ENCODE assay signal across 19 cellular contexts in genomic region chr5:125065114-125065513, GRCh38.
A peak's percentile ranks its signal among the peaks of the same experiment; 100 is the strongest.
DNase-seq lines count a peak whose midpoint lies in the region; ATAC-seq and TF ChIP-seq lines count a peak whose summit lies in the region.
"Had no signal": no experiment of that assay in that cellular context is flagged by ENCODE, and none has a peak within 500 bp of the region (broad histone marks: within the 10 kb centered on the region; RNA-seq: fewer than 3 reads in every experiment).

No MANE protein-coding gene starts in this region.

- CTCF ChIA-PET in HEK293 (lab: Yijun Ruan, JAX): no interaction called here

- no peaks in the 10 kb centered on the region for H3K27me3 ChIP-seq in neural progenitor cell
- H3K27me3 ChIP-seq: SJSA1 had no signal

- no peaks in the 10 kb centered on the region for H3K79me2 ChIP-seq in neural progenitor cell (ENCODE audit: low read depth)

- DNase-seq in NCI-H2107 (lab: John Stamatoyannopoulos, UW) (peak; percentile 9), neural progenitor cell (ENCODE audit: low spot score) (peak; percentile 33), omental fat pad (ENCODE audit: low spot score) (no peak)
- no peak for DNase-seq in stimulated activated naive B cell treated with anti-CD40 and anti-IgM and Interleukin-4, amounts not matched to agents 10 μg/mL and 1 μg/mL and 100 μg/mL, for 72 hours
- DNase-seq: activated CD4-positive, alpha-beta T cell treated with anti-CD3 and anti-CD28 coated beads for 36 hours; activated naive CD4-positive, alpha-beta T cell treated with anti-CD3 and anti-CD28 coated beads, Interleukin-2, amount 50 U/mL, for 16 hours; islet precursor cell; Kasumi-1; mesendoderm; NCI-H1930; stimulated activated CD4-positive, alpha-beta T cell treated with anti-CD3 and anti-CD28 coated beads, Interleukin-2, amount 100 ng/mL, for 48 hours had no signal

- ATAC-seq in SK-N-SH treated with all-trans-retinoic acid at 6 μM for 48 hours (peak; percentile 26; the same call in 1 of the 3 replicates), HG02973 (IDR thresholded peaks at IDR 0.05; ENCODE audit: unreplicated experiment) (no peak), HG03095 (IDR thresholded peaks at IDR 0.05; ENCODE audit: unreplicated experiment) (no peak), omental fat pad (ENCODE audit: low FRiP score) (no peak)
- no peak for ATAC-seq in stimulated activated naive B cell treated with anti-CD40 and anti-IgM and Interleukin-4, amounts not matched to agents 10 μg/mL and 1 μg/mL and 100 μg/mL, for 72 hours (replicated peaks)
- ATAC-seq: activated CD4-positive, alpha-beta T cell treated with anti-CD3 and anti-CD28 coated beads for 36 hours had no signal

- H4K20me1 ChIP-seq in neural progenitor cell (ENCODE audit: low read depth): no peaks in the 10 kb centered on the region

- H3K9ac ChIP-seq in neural progenitor cell: no peak overlapping the region

- peak overlapping the region; percentile 70 for H3K27ac Mint-ChIP-seq in neural progenitor cell
- H3K27ac Mint-ChIP-seq in stimulated activated naive B cell treated with anti-CD40 and anti-IgM and Interleukin-4, amounts not matched to agents 10 μg/mL and 1 μg/mL and 100 μg/mL, for 72 hours: no peak overlapping the region
- H3K27ac Mint-ChIP-seq: activated CD4-positive, alpha-beta T cell treated with anti-CD3 and anti-CD28 coated beads for 36 hours had no signal

- H3K4me1 ChIP-seq in HEK293 (ENCODE audit: control insufficient read depth, insufficient read depth, low read length): peaks cover 11% of the 10 kb centered on the region; the same call in 1 of the 2 replicates
- H3K4me1 ChIP-seq in neural progenitor cell: peaks cover 27% of the 10 kb centered on the region

- H3K9me3 Mint-ChIP-seq in neural progenitor cell: peaks cover 9% of the 10 kb centered on the region
- H3K9me3 Mint-ChIP-seq in stimulated activated naive B cell treated with anti-CD40 and anti-IgM and Interleukin-4, amounts not matched to agents 10 μg/mL and 1 μg/mL and 100 μg/mL, for 72 hours: peaks cover 3 to 6% of the 10 kb centered on the region in 2 donors

- no peak overlapping the region for H3K4me3 Mint-ChIP-seq in neural progenitor cell
- no peak overlapping the region for H3K4me3 Mint-ChIP-seq in stimulated activated naive B cell treated with anti-CD40 and anti-IgM and Interleukin-4, amounts not matched to agents 10 μg/mL and 1 μg/mL and 100 μg/mL, for 72 hours
- H3K4me3 Mint-ChIP-seq: activated CD4-positive, alpha-beta T cell treated with anti-CD3 and anti-CD28 coated beads for 36 hours had no signal

- H3K4me3 ChIP-seq in HEK293 (ENCODE audit: low read depth, low read length) (no peak overlapping the region), neural progenitor cell (no peak overlapping the region)
- H3K4me3 ChIP-seq: coronary artery, SJSA1, thoracic aorta had no signal

- H3K27ac ChIP-seq in HEK293 (ENCODE audit: extremely low read depth, low read depth, low read length) (no peak overlapping the region), neural progenitor cell (peak overlapping the region; percentile 55)
- H3K27ac ChIP-seq: coronary artery, epithelial cell of prostate, SJSA1, thoracic aorta had no signal

- peaks cover 37% of the 10 kb centered on the region for H3F3A ChIP-seq in neural progenitor cell (ENCODE audit: low read depth)

- peak overlapping the region; percentile 1 for H2AFZ ChIP-seq in neural progenitor cell (replicated peaks)

- H3K36me3 ChIP-seq in HEK293 (ENCODE audit: control insufficient read depth in 2 of 2, insufficient read depth in 1 of 2, low read length in 2 of 2) (no peaks in the 10 kb centered on the region), neural progenitor cell (no peaks in the 10 kb centered on the region)
- H3K36me3 ChIP-seq: SJSA1, thoracic aorta had no signal

- peak overlapping the region; percentile 53 for H3K4me2 ChIP-seq in neural progenitor cell

- H3K36me3 Mint-ChIP-seq in neural progenitor cell: peaks cover 3% of the 10 kb centered on the region
- H3K36me3 Mint-ChIP-seq in stimulated activated naive B cell treated with anti-CD40 and anti-IgM and Interleukin-4, amounts not matched to agents 10 μg/mL and 1 μg/mL and 100 μg/mL, for 72 hours: peaks cover 0 to 4% of the 10 kb centered on the region in 2 donors

- H3K9me3 ChIP-seq in HEK293 (ENCODE audit: control insufficient read depth, insufficient read depth, low read depth, low read length): no peaks in the 10 kb centered on the region
- H3K9me3 ChIP-seq in neural progenitor cell (ENCODE audit: low read depth): no peaks in the 10 kb centered on the region
- H3K9me3 ChIP-seq: SJSA1, thoracic aorta had no signal

- H3K4me1 Mint-ChIP-seq in neural progenitor cell: peaks cover 39% of the 10 kb centered on the region
- H3K4me1 Mint-ChIP-seq in stimulated activated naive B cell treated with anti-CD40 and anti-IgM and Interleukin-4, amounts not matched to agents 10 μg/mL and 1 μg/mL and 100 μg/mL, for 72 hours: no peaks in the 10 kb centered on the region
- H3K4me1 Mint-ChIP-seq: activated CD4-positive, alpha-beta T cell treated with anti-CD3 and anti-CD28 coated beads for 36 hours had no signal

- POLR2A ChIA-PET in HEK293 (lab: Yijun Ruan, JAX): no interaction called here

- H3K27me3 Mint-ChIP-seq in neural progenitor cell (ENCODE audit: insufficient read depth, low read depth): peaks cover 7% of the 10 kb centered on the region
- peaks cover 0 to 5% of the 10 kb centered on the region in 2 donors for H3K27me3 Mint-ChIP-seq in stimulated activated naive B cell treated with anti-CD40 and anti-IgM and Interleukin-4, amounts not matched to agents 10 μg/mL and 1 μg/mL and 100 μg/mL, for 72 hours
- H3K27me3 Mint-ChIP-seq: activated CD4-positive, alpha-beta T cell treated with anti-CD3 and anti-CD28 coated beads for 36 hours had no signal

- TF ChIP-seq CTCF in HEK293 (tag by site-specific recombination; IDR thresholded peaks at IDR 0.05): no peak
- TF ChIP-seq CTCF in neural progenitor cell (IDR thresholded peaks at IDR 0.05): no peak
- TF ChIP-seq CTCF in omental fat pad (IDR thresholded peaks at IDR 0.05): no peak

TF ChIP-seq in HEK293, 187 proteins besides CTCF, POLR2A, EP300 and RAD21 (continues in another document):
- TF ChIP-seq ZNF707 (tag by site-specific recombination; IDR thresholded peaks at IDR 0.05) (no peak), SP7 (tag by site-specific recombination; IDR thresholded peaks at IDR 0.05) (peak; percentile 86), FEZF1 (tag by site-specific recombination; IDR thresholded peaks at IDR 0.05) (peak; percentile 10; the same call in 1 of the 2 replicates), ZNF785 (tag by site-specific recombination; IDR thresholded peaks at IDR 0.05) (no peak), ZNF112 (tag by site-specific recombination; IDR thresholded peaks at IDR 0.05) (no peak)

TF ChIP-seq in SK-N-SH treated with all-trans-retinoic acid at 6 μM for 48 hours, 23 proteins besides CTCF, POLR2A, EP300 and RAD21 (continues in another document):
- no peak for TF ChIP-seq ZNF565 (CRISPR knock-in tag; conservative IDR thresholded peaks at IDR 0.05; ENCODE audit: low read depth)
- no peak for TF ChIP-seq ISL1 (CRISPR knock-in tag; IDR thresholded peaks at IDR 0.05)
- TF ChIP-seq PPARA (CRISPR knock-in tag; IDR thresholded peaks at IDR 0.05; ENCODE audit: borderline replicate concordance): no peak
- TF ChIP-seq ZC3H10 (CRISPR knock-in tag; IDR thresholded peaks at IDR 0.05): no peak
- no peak for TF ChIP-seq OSR1 (CRISPR knock-in tag; IDR thresholded peaks at IDR 0.05)
- TF ChIP-seq TOX (CRISPR knock-in tag; IDR thresholded peaks at IDR 0.05; ENCODE audit: borderline replicate concordance): no peak
- TF ChIP-seq ZFP3 (CRISPR knock-in tag; IDR thresholded peaks at IDR 0.05): no peak
- TF ChIP-seq RARB (CRISPR knock-in tag; IDR thresholded peaks at IDR 0.05): no peak
- TF ChIP-seq, protein P1, sequence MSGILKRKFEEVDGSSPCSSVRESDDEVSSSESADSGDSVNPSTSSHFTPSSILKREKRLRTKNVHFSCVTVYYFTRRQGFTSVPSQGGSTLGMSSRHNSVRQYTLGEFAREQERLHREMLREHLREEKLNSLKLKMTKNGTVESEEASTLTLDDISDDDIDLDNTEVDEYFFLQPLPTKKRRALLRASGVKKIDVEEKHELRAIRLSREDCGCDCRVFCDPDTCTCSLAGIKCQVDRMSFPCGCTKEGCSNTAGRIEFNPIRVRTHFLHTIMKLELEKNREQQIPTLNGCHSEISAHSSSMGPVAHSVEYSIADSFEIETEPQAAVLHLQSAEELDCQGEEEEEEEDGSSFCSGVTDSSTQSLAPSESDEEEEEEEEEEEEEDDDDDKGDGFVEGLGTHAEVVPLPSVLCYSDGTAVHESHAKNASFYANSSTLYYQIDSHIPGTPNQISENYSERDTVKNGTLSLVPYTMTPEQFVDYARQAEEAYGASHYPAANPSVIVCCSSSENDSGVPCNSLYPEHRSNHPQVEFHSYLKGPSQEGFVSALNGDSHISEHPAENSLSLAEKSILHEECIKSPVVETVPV (CRISPR knock-in tag; IDR thresholded peaks at IDR 0.05): no peak
- no peak for TF ChIP-seq SNAI2 (CRISPR knock-in tag; IDR thresholded peaks at IDR 0.05)
- no peak for TF ChIP-seq ZFP30 (CRISPR knock-in tag; IDR thresholded peaks at IDR 0.05)
- no peak for TF ChIP-seq ESRRG (CRISPR knock-in tag; IDR thresholded peaks at IDR 0.05)
- TF ChIP-seq BACH2 (CRISPR knock-in tag; IDR thresholded peaks at IDR 0.05; ENCODE audit: borderline replicate concordance): no peak
- no peak for TF ChIP-seq ARNTL (CRISPR knock-in tag; IDR thresholded peaks at IDR 0.05; ENCODE audit: borderline replicate concordance, low read depth)
- no peak for TF ChIP-seq ZNF70 (CRISPR knock-in tag; IDR thresholded peaks at IDR 0.05)
- no peak for TF ChIP-seq POU6F1 (CRISPR knock-in tag; IDR thresholded peaks at IDR 0.05; ENCODE audit: borderline replicate concordance, low read depth)

Comparison
In these comparisons a context has a peak if more than half of its experiments do, and no peak if none do; other contexts are left out.
1. DNase-seq: peak in NCI-H2107 (single experiment) and neural progenitor cell (single experiment); none in stimulated activated naive B cell treated with anti-CD40 and anti-IgM and Interleukin-4, amounts not matched to agents 10 μg/mL and 1 μg/mL and 100 μg/mL, for 72 hours (single experiment) and omental fat pad (single experiment).